1 cellular context compared by ENCODE assay signal in the genomic region with DNA sequence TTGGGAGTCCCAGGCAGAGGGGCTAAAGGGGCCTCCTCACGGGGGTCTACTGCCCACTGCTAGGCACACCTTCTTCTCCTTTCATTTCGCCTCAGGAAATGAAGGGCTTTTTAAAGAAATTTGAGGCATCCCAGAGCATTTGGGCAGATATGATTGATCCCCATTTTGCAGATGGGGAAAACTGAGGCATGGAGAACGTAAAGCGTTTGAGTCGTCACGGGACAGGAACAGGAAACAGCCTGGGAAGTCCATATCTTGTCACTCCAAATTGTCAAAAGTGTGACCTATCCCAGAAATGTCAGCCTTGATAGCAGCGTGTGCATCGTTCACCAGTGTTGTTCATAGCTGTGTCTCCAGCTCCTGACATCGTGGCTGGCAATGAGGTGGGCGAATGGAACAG.
TF ChIP-seq lines count a peak whose summit lies in the region.

No MANE protein-coding gene starts in this region.

TF ChIP-seq in GM23338, 12 proteins besides CTCF, POLR2A, EP300 and RAD21 (continued from another document):
- TF ChIP-seq, protein P1, sequence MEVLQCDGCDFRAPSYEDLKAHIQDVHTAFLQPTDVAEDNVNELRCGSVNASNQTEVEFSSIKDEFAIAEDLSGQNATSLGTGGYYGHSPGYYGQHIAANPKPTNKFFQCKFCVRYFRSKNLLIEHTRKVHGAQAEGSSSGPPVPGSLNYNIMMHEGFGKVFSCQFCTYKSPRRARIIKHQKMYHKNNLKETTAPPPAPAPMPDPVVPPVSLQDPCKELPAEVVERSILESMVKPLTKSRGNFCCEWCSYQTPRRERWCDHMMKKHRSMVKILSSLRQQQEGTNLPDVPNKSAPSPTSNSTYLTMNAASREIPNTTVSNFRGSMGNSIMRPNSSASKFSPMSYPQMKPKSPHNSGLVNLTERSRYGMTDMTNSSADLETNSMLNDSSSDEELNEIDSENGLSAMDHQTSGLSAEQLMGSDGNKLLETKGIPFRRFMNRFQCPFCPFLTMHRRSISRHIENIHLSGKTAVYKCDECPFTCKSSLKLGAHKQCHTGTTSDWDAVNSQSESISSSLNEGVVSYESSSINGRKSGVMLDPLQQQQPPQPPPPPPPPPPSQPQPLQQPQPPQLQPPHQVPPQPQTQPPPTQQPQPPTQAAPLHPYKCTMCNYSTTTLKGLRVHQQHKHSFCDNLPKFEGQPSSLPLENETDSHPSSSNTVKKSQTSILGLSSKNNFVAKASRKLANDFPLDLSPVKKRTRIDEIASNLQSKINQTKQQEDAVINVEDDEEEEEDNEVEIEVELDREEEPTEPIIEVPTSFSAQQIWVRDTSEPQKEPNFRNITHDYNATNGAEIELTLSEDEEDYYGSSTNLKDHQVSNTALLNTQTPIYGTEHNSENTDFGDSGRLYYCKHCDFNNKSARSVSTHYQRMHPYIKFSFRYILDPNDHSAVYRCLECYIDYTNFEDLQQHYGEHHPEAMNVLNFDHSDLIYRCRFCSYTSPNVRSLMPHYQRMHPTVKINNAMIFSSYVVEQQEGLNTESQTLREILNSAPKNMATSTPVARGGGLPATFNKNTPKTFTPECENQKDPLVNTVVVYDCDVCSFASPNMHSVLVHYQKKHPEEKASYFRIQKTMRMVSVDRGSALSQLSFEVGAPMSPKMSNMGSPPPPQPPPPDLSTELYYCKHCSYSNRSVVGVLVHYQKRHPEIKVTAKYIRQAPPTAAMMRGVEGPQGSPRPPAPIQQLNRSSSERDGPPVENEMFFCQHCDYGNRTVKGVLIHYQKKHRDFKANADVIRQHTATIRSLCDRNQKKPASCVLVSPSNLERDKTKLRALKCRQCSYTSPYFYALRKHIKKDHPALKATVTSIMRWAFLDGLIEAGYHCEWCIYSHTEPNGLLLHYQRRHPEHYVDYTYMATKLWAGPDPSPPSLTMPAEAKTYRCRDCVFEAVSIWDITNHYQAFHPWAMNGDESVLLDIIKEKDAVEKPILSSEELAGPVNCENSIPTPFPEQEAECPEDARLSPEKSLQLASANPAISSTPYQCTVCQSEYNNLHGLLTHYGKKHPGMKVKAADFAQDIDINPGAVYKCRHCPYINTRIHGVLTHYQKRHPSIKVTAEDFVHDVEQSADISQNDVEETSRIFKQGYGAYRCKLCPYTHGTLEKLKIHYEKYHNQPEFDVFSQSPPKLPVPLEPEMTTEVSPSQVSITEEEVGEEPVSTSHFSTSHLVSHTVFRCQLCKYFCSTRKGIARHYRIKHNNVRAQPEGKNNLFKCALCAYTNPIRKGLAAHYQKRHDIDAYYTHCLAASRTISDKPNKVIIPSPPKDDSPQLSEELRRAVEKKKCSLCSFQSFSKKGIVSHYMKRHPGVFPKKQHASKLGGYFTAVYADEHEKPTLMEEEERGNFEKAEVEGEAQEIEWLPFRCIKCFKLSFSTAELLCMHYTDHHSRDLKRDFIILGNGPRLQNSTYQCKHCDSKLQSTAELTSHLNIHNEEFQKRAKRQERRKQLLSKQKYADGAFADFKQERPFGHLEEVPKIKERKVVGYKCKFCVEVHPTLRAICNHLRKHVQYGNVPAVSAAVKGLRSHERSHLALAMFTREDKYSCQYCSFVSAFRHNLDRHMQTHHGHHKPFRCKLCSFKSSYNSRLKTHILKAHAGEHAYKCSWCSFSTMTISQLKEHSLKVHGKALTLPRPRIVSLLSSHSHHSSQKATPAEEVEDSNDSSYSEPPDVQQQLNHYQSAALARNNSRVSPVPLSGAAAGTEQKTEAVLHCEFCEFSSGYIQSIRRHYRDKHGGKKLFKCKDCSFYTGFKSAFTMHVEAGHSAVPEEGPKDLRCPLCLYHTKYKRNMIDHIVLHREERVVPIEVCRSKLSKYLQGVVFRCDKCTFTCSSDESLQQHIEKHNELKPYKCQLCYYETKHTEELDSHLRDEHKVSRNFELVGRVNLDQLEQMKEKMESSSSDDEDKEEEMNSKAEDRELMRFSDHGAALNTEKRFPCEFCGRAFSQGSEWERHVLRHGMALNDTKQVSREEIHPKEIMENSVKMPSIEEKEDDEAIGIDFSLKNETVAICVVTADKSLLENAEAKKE (CRISPR knock-in tag; IDR thresholded peaks at IDR 0.05) = no peak
- TF ChIP-seq, protein P2, sequence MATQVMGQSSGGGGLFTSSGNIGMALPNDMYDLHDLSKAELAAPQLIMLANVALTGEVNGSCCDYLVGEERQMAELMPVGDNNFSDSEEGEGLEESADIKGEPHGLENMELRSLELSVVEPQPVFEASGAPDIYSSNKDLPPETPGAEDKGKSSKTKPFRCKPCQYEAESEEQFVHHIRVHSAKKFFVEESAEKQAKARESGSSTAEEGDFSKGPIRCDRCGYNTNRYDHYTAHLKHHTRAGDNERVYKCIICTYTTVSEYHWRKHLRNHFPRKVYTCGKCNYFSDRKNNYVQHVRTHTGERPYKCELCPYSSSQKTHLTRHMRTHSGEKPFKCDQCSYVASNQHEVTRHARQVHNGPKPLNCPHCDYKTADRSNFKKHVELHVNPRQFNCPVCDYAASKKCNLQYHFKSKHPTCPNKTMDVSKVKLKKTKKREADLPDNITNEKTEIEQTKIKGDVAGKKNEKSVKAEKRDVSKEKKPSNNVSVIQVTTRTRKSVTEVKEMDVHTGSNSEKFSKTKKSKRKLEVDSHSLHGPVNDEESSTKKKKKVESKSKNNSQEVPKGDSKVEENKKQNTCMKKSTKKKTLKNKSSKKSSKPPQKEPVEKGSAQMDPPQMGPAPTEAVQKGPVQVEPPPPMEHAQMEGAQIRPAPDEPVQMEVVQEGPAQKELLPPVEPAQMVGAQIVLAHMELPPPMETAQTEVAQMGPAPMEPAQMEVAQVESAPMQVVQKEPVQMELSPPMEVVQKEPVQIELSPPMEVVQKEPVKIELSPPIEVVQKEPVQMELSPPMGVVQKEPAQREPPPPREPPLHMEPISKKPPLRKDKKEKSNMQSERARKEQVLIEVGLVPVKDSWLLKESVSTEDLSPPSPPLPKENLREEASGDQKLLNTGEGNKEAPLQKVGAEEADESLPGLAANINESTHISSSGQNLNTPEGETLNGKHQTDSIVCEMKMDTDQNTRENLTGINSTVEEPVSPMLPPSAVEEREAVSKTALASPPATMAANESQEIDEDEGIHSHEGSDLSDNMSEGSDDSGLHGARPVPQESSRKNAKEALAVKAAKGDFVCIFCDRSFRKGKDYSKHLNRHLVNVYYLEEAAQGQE (IDR thresholded peaks at IDR 0.05; ENCODE audit: unreplicated experiment) = no peak
- no peak for TF ChIP-seq ZNF114 (CRISPR knock-in tag; IDR thresholded peaks at IDR 0.05)
